1 cellular context compared by ENCODE assay signal in genomic region chr9:2241875-2242741, GRCh38.
TF ChIP-seq lines count a peak whose summit lies in the region.

No MANE protein-coding gene starts in this region.

TF ChIP-seq in HepG2, 621 proteins besides CTCF, POLR2A, EP300 and RAD21 (continued from another document and continues in another):
- TF ChIP-seq ZNF639 (CRISPR knock-in tag; conservative IDR thresholded peaks at IDR 0.05), result no peak
- no peak for TF ChIP-seq ZBTB1 (CRISPR knock-in tag; IDR thresholded peaks at IDR 0.05; ENCODE audit: borderline replicate concordance)
- TF ChIP-seq DR1 (CRISPR knock-in tag; IDR thresholded peaks at IDR 0.05), result no peak
- TF ChIP-seq ZBTB44 (CRISPR knock-in tag; IDR thresholded peaks at IDR 0.05), result no peak
- TF ChIP-seq ZNF547 (CRISPR knock-in tag; IDR thresholded peaks at IDR 0.05), result no peak; the same call in 1 of the 2 replicates
- TF ChIP-seq MLLT10 (CRISPR knock-in tag; IDR thresholded peaks at IDR 0.05), result no peak
- TF ChIP-seq ZNF737 (CRISPR knock-in tag; IDR thresholded peaks at IDR 0.05; ENCODE audit: borderline replicate concordance), result 0 out of 2 replicates have a peak, but pooled peaks have one; percentile 6
- no peak for TF ChIP-seq CHD4 (IDR thresholded peaks at IDR 0.05; ENCODE audit: borderline replicate concordance, low read length)
- no peak for TF ChIP-seq ZNF704 (CRISPR knock-in tag; IDR thresholded peaks at IDR 0.05; ENCODE audit: borderline replicate concordance)
- TF ChIP-seq ZBTB21 (CRISPR knock-in tag; IDR thresholded peaks at IDR 0.05), result no peak
- peak; percentile 63 for TF ChIP-seq THRA (CRISPR knock-in tag; IDR thresholded peaks at IDR 0.05; ENCODE audit: borderline replicate concordance)
- 0 out of 2 replicates have a peak, but pooled peaks have one; percentile 41 for TF ChIP-seq THAP11 (CRISPR knock-in tag; IDR thresholded peaks at IDR 0.05)
- no peak for TF ChIP-seq THAP9 (CRISPR knock-in tag; IDR thresholded peaks at IDR 0.05; ENCODE audit: borderline replicate concordance)
- TF ChIP-seq ZNF30 (CRISPR knock-in tag; IDR thresholded peaks at IDR 0.05), result no peak
- TF ChIP-seq ZFY (CRISPR knock-in tag; IDR thresholded peaks at IDR 0.05), result peak; percentile 58
- no peak for TF ChIP-seq TCF12 (IDR thresholded peaks at IDR 0.05)
- TF ChIP-seq TCF12 (CRISPR knock-in tag; IDR thresholded peaks at IDR 0.05), result no peak
- no peak for TF ChIP-seq RELA (CRISPR knock-in tag; IDR thresholded peaks at IDR 0.05)
- no peak for TF ChIP-seq CREB1 (IDR thresholded peaks at IDR 0.05)
- peak; percentile 40; the same call in 1 of the 2 replicates for TF ChIP-seq CREB1 (CRISPR knock-in tag; IDR thresholded peaks at IDR 0.05)
- no peak for TF ChIP-seq SP2 (CRISPR knock-in tag; IDR thresholded peaks at IDR 0.05)
- TF ChIP-seq REPIN1 (CRISPR knock-in tag; IDR thresholded peaks at IDR 0.05; ENCODE audit: borderline replicate concordance, low read depth), result peak; percentile 42; the same call in 1 of the 2 replicates
- 0 out of 2 replicates have a peak, but pooled peaks have one; percentile 54 for TF ChIP-seq ZNF616 (CRISPR knock-in tag; IDR thresholded peaks at IDR 0.05; ENCODE audit: low read depth)
- no peak for TF ChIP-seq ZNF790 (CRISPR knock-in tag; IDR thresholded peaks at IDR 0.05; ENCODE audit: borderline replicate concordance)
- no peak for TF ChIP-seq FOXA1 (IDR thresholded peaks at IDR 0.05)
- TF ChIP-seq FOXA1 (CRISPR knock-in tag; IDR thresholded peaks at IDR 0.05), result no peak
- peak; percentile 50; the same call in 1 of the 2 replicates for TF ChIP-seq HDAC2 (CRISPR knock-in tag; IDR thresholded peaks at IDR 0.05)
- TF ChIP-seq MAFK (conservative IDR thresholded peaks at IDR 0.05 in 1 of 2, IDR thresholded peaks at IDR 0.05 in 1 of 2; ENCODE audit: low read length in 2 of 2), result no peak
- TF ChIP-seq LCORL (IDR thresholded peaks at IDR 0.05), result no peak
- TF ChIP-seq LCORL (CRISPR knock-in tag; IDR thresholded peaks at IDR 0.05), result no peak
- TF ChIP-seq ZNF383 (CRISPR knock-in tag; IDR thresholded peaks at IDR 0.05; ENCODE audit: borderline replicate concordance), result no peak
- TF ChIP-seq NCOR1 (IDR thresholded peaks at IDR 0.05; ENCODE audit: borderline replicate concordance, low read length), result no peak
- TF ChIP-seq ATAD3A (CRISPR knock-in tag; IDR thresholded peaks at IDR 0.05), result no peak
- TF ChIP-seq TP53 (CRISPR knock-in tag; conservative IDR thresholded peaks at IDR 0.05), result peak; percentile 51; the same call in 1 of the 2 replicates
- no peak for TF ChIP-seq GFI1 (CRISPR knock-in tag; IDR thresholded peaks at IDR 0.05; ENCODE audit: borderline replicate concordance)
- TF ChIP-seq ZNF430 (CRISPR knock-in tag; IDR thresholded peaks at IDR 0.05), result peak; percentile 56
- 0 out of 2 replicates have a peak, but pooled peaks have one; percentile 25 for TF ChIP-seq ZBTB7B (CRISPR knock-in tag; IDR thresholded peaks at IDR 0.05)
- peak; percentile 82; the same call in 1 of the 2 replicates for TF ChIP-seq ZNF512B (CRISPR knock-in tag; IDR thresholded peaks at IDR 0.05; ENCODE audit: borderline replicate concordance)
- TF ChIP-seq SNAI1 (CRISPR knock-in tag; IDR thresholded peaks at IDR 0.05; ENCODE audit: borderline replicate concordance), result no peak
- no peak for TF ChIP-seq RNF219 (CRISPR knock-in tag; IDR thresholded peaks at IDR 0.05)
- TF ChIP-seq SRY (CRISPR knock-in tag; IDR thresholded peaks at IDR 0.05), result 0 out of 2 replicates have a peak, but pooled peaks have one; percentile 36
- no peak for TF ChIP-seq HES4 (CRISPR knock-in tag; IDR thresholded peaks at IDR 0.05; ENCODE audit: borderline replicate concordance)
- 0 out of 2 replicates have a peak, but pooled peaks have one; percentile 55 for TF ChIP-seq ZNF607 (CRISPR knock-in tag; IDR thresholded peaks at IDR 0.05; ENCODE audit: borderline replicate concordance)
- peak; percentile 45; the same call in 1 of the 2 replicates for TF ChIP-seq BCL6 (CRISPR knock-in tag; IDR thresholded peaks at IDR 0.05)
- TF ChIP-seq ZNF782 (CRISPR knock-in tag; IDR thresholded peaks at IDR 0.05; ENCODE audit: borderline replicate concordance), result 0 out of 2 replicates have a peak, but pooled peaks have one; percentile 30
- no peak for TF ChIP-seq DNMT1 (CRISPR knock-in tag; IDR thresholded peaks at IDR 0.05)
- TF ChIP-seq ZNF275 (CRISPR knock-in tag; IDR thresholded peaks at IDR 0.05; ENCODE audit: borderline replicate concordance), result no peak
- no peak for TF ChIP-seq POLR2AphosphoS2 (IDR thresholded peaks at IDR 0.05; ENCODE audit: low read depth, low read length)
- TF ChIP-seq NR3C1 (CRISPR knock-in tag; IDR thresholded peaks at IDR 0.05), result no peak
- no peak for TF ChIP-seq CREB3 (CRISPR knock-in tag; IDR thresholded peaks at IDR 0.05)
- TF ChIP-seq ZNF672 (CRISPR knock-in tag; IDR thresholded peaks at IDR 0.05), result no peak
